In genomic region chr10:90920986-90921643, GRCh38 we compare ENCODE assay signal across 11 cellular contexts. TPM values are rescaled to one million over a fixed set of nuclear protein-coding genes. Genes with fewer than 3 reads are reported as not detected.
A peak's percentile ranks its signal among the peaks of the same experiment; 100 is the strongest.
DNase-seq lines count a peak whose midpoint lies in the region; ATAC-seq and TF ChIP-seq lines count a peak whose summit lies in the region.
"Had no signal": no experiment of that assay in that cellular context is flagged by ENCODE, and none has a peak within 500 bp of the region (broad histone marks: within the 10 kb centered on the region; RNA-seq: fewer than 3 reads in every experiment).

TSS of gene ANKRD1 (minus strand) at chr10:90921087. CDS start at chr10:90921027, 60 bp downstream.

- H3K27ac Mint-ChIP-seq in stimulated activated memory B cell treated with anti-CD40 and anti-IgM and Interleukin-4, amounts not matched to agents 10 μg/mL and 1 μg/mL and 100 μg/mL, for 72 hours: no peak within 1 kb of the TSS
- H3K27ac Mint-ChIP-seq: activated naive CD8-positive, alpha-beta T cell; IgD-negative memory B cell had no signal

- DNase-seq in A172 (ENCODE audit: low spot score) (peak; percentile 100), HS-5 (ENCODE audit: low read depth) (peak; percentile 90), mammary epithelial cell (peak; percentile 75), iris pigment epithelial cell (ENCODE audit: low read depth) (peak; percentile 94), superior temporal gyrus (ENCODE audit: extremely low spot score) (no peak), left colon (no peak), D341Med (ENCODE audit: low spot score) (no peak)

- ATAC-seq in left colon: no peak
- ATAC-seq in stimulated activated memory B cell treated with anti-CD40 and anti-IgM and Interleukin-4, amounts not matched to agents 10 μg/mL and 1 μg/mL and 100 μg/mL, for 72 hours: no peak

- CTCF ChIA-PET in mammary epithelial cell (lab: Charles Lee; ENCODE audit: low non-redundant PET): no interaction called here

- no peak within 1 kb of the TSS for H3K9ac ChIP-seq in mammary epithelial cell (ENCODE audit: insufficient read depth, low read length)
- H3K9ac ChIP-seq: BLaER1 had no signal

- intact Hi-C loops in mammary epithelial cell (cut with micrococcal nuclease) (no loop called here), left colon (cut with DNase I, micrococcal nuclease) (no loop called here)

- H3K79me2 ChIP-seq in mammary epithelial cell (ENCODE audit: insufficient read depth, low read length): no peaks in the 10 kb centered on the region

- no TSS peak for BruUV-seq in mammary epithelial cell (replicated peaks; lab: Mats Ljungman, UMichigan)

- peaks cover 11% of the 10 kb centered on the region for H3K4me1 ChIP-seq in mammary epithelial cell (ENCODE audit: insufficient read depth, low read length)

- no peak within 1 kb of the TSS for H3K4me2 ChIP-seq in mammary epithelial cell (ENCODE audit: insufficient read depth, low read depth, low read length)
- H3K4me2 ChIP-seq: BLaER1 had no signal

- H3K9me3 ChIP-seq in mammary epithelial cell (replicated peaks; ENCODE audit: insufficient read depth, low read length): no peaks in the 10 kb centered on the region
- H3K9me3 ChIP-seq: BLaER1 had no signal

- H3K4me3 ChIP-seq in mammary epithelial cell (replicated peaks in 1 of 3; ENCODE audit: insufficient read depth in 1 of 3, low read depth in 2 of 3, low read length in 3 of 3): no peak within 1 kb of the TSS
- H3K4me3 ChIP-seq: BLaER1 had no signal

- peaks cover 10% of the 10 kb centered on the region for H3K4me1 Mint-ChIP-seq in stimulated activated memory B cell treated with anti-CD40 and anti-IgM and Interleukin-4, amounts not matched to agents 10 μg/mL and 1 μg/mL and 100 μg/mL, for 72 hours

- H3K36me3 Mint-ChIP-seq in stimulated activated memory B cell treated with anti-CD40 and anti-IgM and Interleukin-4, amounts not matched to agents 10 μg/mL and 1 μg/mL and 100 μg/mL, for 72 hours: no peaks in the 10 kb centered on the region

- H3K36me3 ChIP-seq in mammary epithelial cell (ENCODE audit: insufficient read depth, low read length): no peaks in the 10 kb centered on the region
- H3K36me3 ChIP-seq: BLaER1 had no signal

- in situ Hi-C loops in mammary epithelial cell (cut with MboI; ENCODE audit: low sequenced_read_pairs in 2 of 2): no loop called here

- H3K27me3 ChIP-seq in mammary epithelial cell (ENCODE audit: insufficient read depth, low read length): no peaks in the 10 kb centered on the region
- H3K27me3 ChIP-seq: BLaER1 had no signal

- no peak within 1 kb of the TSS for H2AFZ ChIP-seq in mammary epithelial cell (ENCODE audit: low read depth, low read length)

- peaks cover under 1% of the 10 kb centered on the region for H3K27me3 Mint-ChIP-seq in stimulated activated memory B cell treated with anti-CD40 and anti-IgM and Interleukin-4, amounts not matched to agents 10 μg/mL and 1 μg/mL and 100 μg/mL, for 72 hours
- H3K27me3 Mint-ChIP-seq: IgD-negative memory B cell had no signal

- no peaks in the 10 kb centered on the region for H4K20me1 ChIP-seq in mammary epithelial cell (ENCODE audit: insufficient read depth, low read length)
- H4K20me1 ChIP-seq: BLaER1 had no signal

- H3K9me3 Mint-ChIP-seq in stimulated activated memory B cell treated with anti-CD40 and anti-IgM and Interleukin-4, amounts not matched to agents 10 μg/mL and 1 μg/mL and 100 μg/mL, for 72 hours: no peaks in the 10 kb centered on the region
- H3K9me3 Mint-ChIP-seq: IgD-negative memory B cell had no signal

- TF ChIP-seq CTCF in mammary epithelial cell (conservative IDR thresholded peaks at IDR 0.05 in 1 of 2, IDR thresholded peaks at IDR 0.05 in 1 of 2; ENCODE audit: extremely low read depth in 1 of 2, insufficient read depth in 1 of 2, low read depth in 1 of 2, low read length in 2 of 2): no peak

- no peak within 1 kb of the TSS for H3K27ac ChIP-seq in mammary epithelial cell (ENCODE audit: insufficient read depth, low read depth, low read length)
- H3K27ac ChIP-seq: BLaER1 had no signal

- dilution Hi-C loops in mammary epithelial cell (cut with HindIII; ENCODE audit: low sequenced_read_pairs): no loop called here

- 68% methylated on average over 5 of the region's 5 CpGs for WGBS in mammary epithelial cell (ENCODE audit: low coverage, missing lambda C conversion rate)

- H3K4me3 Mint-ChIP-seq in stimulated activated memory B cell treated with anti-CD40 and anti-IgM and Interleukin-4, amounts not matched to agents 10 μg/mL and 1 μg/mL and 100 μg/mL, for 72 hours: no peak within 1 kb of the TSS
- H3K4me3 Mint-ChIP-seq: activated naive CD8-positive, alpha-beta T cell; IgD-negative memory B cell had no signal

RNA-seq across cellular contexts. Expression of gene ANKRD1, which starts in this region (rescaled TPM):
- 705 and 1,018 TPM in 2 replicates for total RNA-seq in A172 (2014; rRNA removed; shearing (Covaris generic))
- total RNA-seq in mammary epithelial cell (10 to 100 TPM in 1 of 2 donors, not detected in 1; 60.7 TPM), left colon (not detected)
- polyA plus RNA-seq in mammary epithelial cell: 0.16 TPM
- not detected for polyA minus RNA-seq in mammary epithelial cell
- polyA plus RNA-seq: IgD-negative memory B cell had no signal

Comparison
In these comparisons a context has a peak if more than half of its experiments do, and no peak if none do; other contexts are left out.
1. RNA of gene ANKRD1 (total RNA-seq): 705 to 1,018 TPM in A172; 60.7 TPM in mammary epithelial cell and not detected in left colon; every median in the first group is over 10 times any median in the second.
2. DNase-seq: peak in A172 (single experiment), HS-5 (single experiment), mammary epithelial cell (single experiment) and iris pigment epithelial cell (single experiment); none in superior temporal gyrus (single experiment), left colon (0 of 2) and D341Med (single experiment).